14 cellular contexts compared by ENCODE assay signal in the genomic region with DNA sequence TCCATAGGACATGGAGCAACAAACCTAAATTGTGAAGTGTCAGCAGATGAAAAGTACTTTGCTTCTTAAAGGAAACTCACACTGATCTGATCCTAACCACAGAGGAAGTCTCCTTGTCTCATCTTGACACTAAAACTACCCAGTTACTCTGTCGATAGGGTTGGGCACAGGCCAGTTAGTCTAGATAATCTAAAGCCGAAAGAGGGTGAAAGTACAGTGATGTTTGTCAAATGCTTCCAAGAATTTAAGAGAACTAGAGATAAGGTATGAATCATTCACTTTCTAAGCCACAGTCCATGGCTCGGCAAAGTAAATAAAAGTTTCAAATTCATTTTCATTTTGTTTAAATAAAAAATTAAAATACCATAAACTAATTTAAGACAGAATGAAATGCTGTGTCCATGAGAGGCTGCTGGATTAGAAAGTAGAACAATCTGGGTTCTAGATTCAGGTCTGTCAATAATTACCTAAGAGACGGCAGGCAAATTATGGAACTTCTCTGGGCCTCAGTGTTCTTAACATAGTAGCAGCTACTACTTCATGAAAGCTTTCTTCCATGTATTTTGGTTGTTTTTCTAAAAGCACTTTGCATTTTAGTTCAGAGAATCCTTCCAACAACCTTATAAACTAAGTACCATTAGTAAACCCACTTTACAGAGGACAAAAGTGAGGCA.
DNase-seq lines count a peak whose midpoint lies in the region; ATAC-seq, FAIRE-seq and TF ChIP-seq lines count a peak whose summit lies in the region.
"Had no signal": no experiment of that assay in that cellular context is flagged by ENCODE, and none has a peak within 500 bp of the region (broad histone marks: within the 10 kb centered on the region; RNA-seq: fewer than 3 reads in every experiment).

No MANE protein-coding gene starts in this region.

- H3K27me3 ChIP-seq in brain microvascular endothelial cell (replicated peaks): no peaks in the 10 kb centered on the region
- 0 out of 5 replicates have a peak, but pooled peaks cover 0 to 4% of the 10 kb centered on the region in 2 experiments for H3K27me3 ChIP-seq in HepG2 (ENCODE audit: control insufficient read depth in 1 of 2, insufficient read depth in 2 of 2, low read length in 2 of 2)
- H3K27me3 ChIP-seq in upper lobe of right lung: no peaks in the 10 kb centered on the region
- H3K27me3 ChIP-seq: esophagus squamous epithelium had no signal

- no peak overlapping the region for H2AFZ ChIP-seq in HepG2 (ENCODE audit: low read length)

- peak; percentile 35; the same call in 2 of the 3 replicates for ATAC-seq in HepG2
- ATAC-seq in GM18502 (IDR thresholded peaks at IDR 0.05; ENCODE audit: poor library complexity, unreplicated experiment): no peak
- ATAC-seq in upper lobe of right lung: no peak
- ATAC-seq: activated naive CD8-positive, alpha-beta T cell treated with anti-CD3 and anti-CD28 coated beads, Interleukin-2, amount 50 U/mL, for 24 hours had no signal

- no peaks in the 10 kb centered on the region for H4K20me1 ChIP-seq in HepG2 (ENCODE audit: insufficient read depth, low read length)

- TF ChIP-seq POLR2A in HepG2 (IDR thresholded peaks at IDR 0.05; ENCODE audit: insufficient read depth in 1 of 2, low read depth in 2 of 2, low read length in 2 of 2): no peak

- H3K79me2 ChIP-seq in HepG2 (ENCODE audit: insufficient read depth, low read length): no peaks in the 10 kb centered on the region

- no peak for TF ChIP-seq EP300 in HepG2 (IDR thresholded peaks at IDR 0.05; ENCODE audit: low read depth in 2 of 2, low read length in 2 of 2)
- no peak for TF ChIP-seq EP300 in HepG2 (CRISPR knock-in tag; IDR thresholded peaks at IDR 0.05; ENCODE audit: borderline replicate concordance)

- H3K4me1 ChIP-seq in HepG2 (ENCODE audit: insufficient read depth, low read length) (peaks cover 4% of the 10 kb centered on the region), upper lobe of right lung (no peaks in the 10 kb centered on the region)
- H3K4me1 ChIP-seq: esophagus squamous epithelium had no signal

- no peak for TF ChIP-seq RAD21 in HepG2 (CRISPR knock-in tag; IDR thresholded peaks at IDR 0.05)

- WGBS in HepG2 (ENCODE audit: low lambda C conversion rate): 0% methylated on average over 4 of the region's 4 CpGs

- peak; percentile 24 for DNase-seq in AG08395 (ENCODE audit: low spot score)
- peak; percentile 23 for DNase-seq in KG1 (lab: John Stamatoyannopoulos, UW)
- peak; percentile 91 for DNase-seq in brain microvascular endothelial cell
- peak; percentile 2 for DNase-seq in HepG2 (ENCODE audit: low spot score)
- DNase-seq in NCI-H82 treated with DMSO at 0.1 percent for 48 hours (lab: John Stamatoyannopoulos, UW; ENCODE audit: unreplicated experiment): no peak
- no peak for DNase-seq in GM10266 (ENCODE audit: extremely low spot score)
- no peak for DNase-seq in upper lobe of right lung
- DNase-seq: activated CD8-positive, alpha-beta memory T cell treated with anti-CD3 and anti-CD28 coated beads for 24 hours; activated naive CD8-positive, alpha-beta T cell treated with anti-CD3 and anti-CD28 coated beads, Interleukin-2, amount 50 U/mL, for 24 hours; esophagus squamous epithelium; NCI-H2171 had no signal

- H3K9me3 ChIP-seq in HepG2 (ENCODE audit: low read length): no peaks in the 10 kb centered on the region
- peaks cover 5% of the 10 kb centered on the region for H3K9me3 ChIP-seq in upper lobe of right lung
- H3K9me3 ChIP-seq: esophagus squamous epithelium had no signal

- no peak overlapping the region for H3K9ac ChIP-seq in HepG2 (ENCODE audit: insufficient read depth, low read depth, low read length)

- H3K27ac ChIP-seq in brain microvascular endothelial cell: peak overlapping the region; percentile 61
- H3K27ac ChIP-seq in HepG2 (ENCODE audit: extremely low read length, insufficient read depth, low read length): no peak overlapping the region
- no peak overlapping the region for H3K27ac ChIP-seq in upper lobe of right lung
- H3K27ac ChIP-seq: esophagus squamous epithelium, HL-60 had no signal

- BruUV-seq in HepG2 (replicated peaks; lab: Mats Ljungman, UMichigan): no TSS peak

- H3K36me3 ChIP-seq in brain microvascular endothelial cell (replicated peaks) (no peaks in the 10 kb centered on the region), HepG2 (replicated peaks in 1 of 2; ENCODE audit: control insufficient read depth in 1 of 2, insufficient read depth in 2 of 2, low read length in 2 of 2) (no peaks in the 10 kb centered on the region), upper lobe of right lung (no peaks in the 10 kb centered on the region)
- H3K36me3 ChIP-seq: esophagus squamous epithelium had no signal

- no peak for FAIRE-seq in HepG2 (lab: Jason Lieb, UNC)

- H3K4me2 ChIP-seq in HepG2 (ENCODE audit: low read depth, low read length): peak overlapping the region; percentile 12; the same call in 1 of the 2 replicates

- H3K4me3 ChIP-seq in brain microvascular endothelial cell (ENCODE audit: low read depth, low read length) (no peak overlapping the region), HepG2 (replicated peaks in 1 of 3; ENCODE audit: insufficient read depth in 1 of 3, low read depth in 2 of 3, low read length in 3 of 3) (no peak overlapping the region), upper lobe of right lung (no peak overlapping the region)
- H3K4me3 ChIP-seq: lung had no signal

- CTCF ChIA-PET in HepG2 (lab: Yijun Ruan, JAX; ENCODE audit: low intra/inter-chr PET ratio, low total read pairs): no interaction called here

- TF ChIP-seq CTCF in brain microvascular endothelial cell (IDR thresholded peaks at IDR 0.05; ENCODE audit: low read depth, low read length, missing control alignments) (no peak), HepG2 (CRISPR knock-in tag; IDR thresholded peaks at IDR 0.05) (no peak), GM10266 (IDR thresholded peaks at IDR 0.05; ENCODE audit: control insufficient read depth, insufficient read depth, low read depth, missing control alignments) (no peak), upper lobe of right lung (IDR thresholded peaks at IDR 0.05) (no peak)

- intact Hi-C loops in HepG2 (cut with micrococcal nuclease; ENCODE audit: unreplicated experiment): no loop called here
- intact Hi-C loops in upper lobe of right lung (cut with DNase I): no loop called here

- POLR2A ChIA-PET in HepG2 (lab: Yijun Ruan, JAX): no interaction called here

- in situ Hi-C loops in brain microvascular endothelial cell (cut with HindIII; ENCODE audit: low pct_ligation_motif_present, low sequenced_read_pairs) (no loop called here), HepG2 (cut with HindIII; ENCODE audit: extremely low pct_ligation_motif_present, low pct_unique_long_range_greater_than_20kb) (no loop called here)

TF ChIP-seq in HepG2, 621 proteins besides CTCF, POLR2A, EP300 and RAD21:
- TF ChIP-seq, protein P1, sequence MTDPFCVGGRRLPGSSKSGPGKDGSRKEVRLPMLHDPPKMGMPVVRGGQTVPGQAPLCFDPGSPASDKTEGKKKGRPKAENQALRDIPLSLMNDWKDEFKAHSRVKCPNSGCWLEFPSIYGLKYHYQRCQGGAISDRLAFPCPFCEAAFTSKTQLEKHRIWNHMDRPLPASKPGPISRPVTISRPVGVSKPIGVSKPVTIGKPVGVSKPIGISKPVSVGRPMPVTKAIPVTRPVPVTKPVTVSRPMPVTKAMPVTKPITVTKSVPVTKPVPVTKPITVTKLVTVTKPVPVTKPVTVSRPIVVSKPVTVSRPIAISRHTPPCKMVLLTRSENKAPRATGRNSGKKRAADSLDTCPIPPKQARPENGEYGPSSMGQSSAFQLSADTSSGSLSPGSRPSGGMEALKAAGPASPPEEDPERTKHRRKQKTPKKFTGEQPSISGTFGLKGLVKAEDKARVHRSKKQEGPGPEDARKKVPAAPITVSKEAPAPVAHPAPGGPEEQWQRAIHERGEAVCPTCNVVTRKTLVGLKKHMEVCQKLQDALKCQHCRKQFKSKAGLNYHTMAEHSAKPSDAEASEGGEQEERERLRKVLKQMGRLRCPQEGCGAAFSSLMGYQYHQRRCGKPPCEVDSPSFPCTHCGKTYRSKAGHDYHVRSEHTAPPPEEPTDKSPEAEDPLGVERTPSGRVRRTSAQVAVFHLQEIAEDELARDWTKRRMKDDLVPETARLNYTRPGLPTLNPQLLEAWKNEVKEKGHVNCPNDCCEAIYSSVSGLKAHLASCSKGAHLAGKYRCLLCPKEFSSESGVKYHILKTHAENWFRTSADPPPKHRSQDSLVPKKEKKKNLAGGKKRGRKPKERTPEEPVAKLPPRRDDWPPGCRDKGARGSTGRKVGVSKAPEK (CRISPR knock-in tag; IDR thresholded peaks at IDR 0.05; ENCODE audit: borderline replicate concordance): no peak
- TF ChIP-seq TEAD3 (CRISPR knock-in tag; optimal IDR thresholded peaks at IDR 0.05; ENCODE audit: borderline replicate concordance) (no peak), RBAK (CRISPR knock-in tag; IDR thresholded peaks at IDR 0.05) (no peak), ZNF629 (CRISPR knock-in tag; conservative IDR thresholded peaks at IDR 0.05) (0 out of 2 replicates have a peak, but pooled peaks have one; percentile 42)
- TF ChIP-seq, protein P2, sequence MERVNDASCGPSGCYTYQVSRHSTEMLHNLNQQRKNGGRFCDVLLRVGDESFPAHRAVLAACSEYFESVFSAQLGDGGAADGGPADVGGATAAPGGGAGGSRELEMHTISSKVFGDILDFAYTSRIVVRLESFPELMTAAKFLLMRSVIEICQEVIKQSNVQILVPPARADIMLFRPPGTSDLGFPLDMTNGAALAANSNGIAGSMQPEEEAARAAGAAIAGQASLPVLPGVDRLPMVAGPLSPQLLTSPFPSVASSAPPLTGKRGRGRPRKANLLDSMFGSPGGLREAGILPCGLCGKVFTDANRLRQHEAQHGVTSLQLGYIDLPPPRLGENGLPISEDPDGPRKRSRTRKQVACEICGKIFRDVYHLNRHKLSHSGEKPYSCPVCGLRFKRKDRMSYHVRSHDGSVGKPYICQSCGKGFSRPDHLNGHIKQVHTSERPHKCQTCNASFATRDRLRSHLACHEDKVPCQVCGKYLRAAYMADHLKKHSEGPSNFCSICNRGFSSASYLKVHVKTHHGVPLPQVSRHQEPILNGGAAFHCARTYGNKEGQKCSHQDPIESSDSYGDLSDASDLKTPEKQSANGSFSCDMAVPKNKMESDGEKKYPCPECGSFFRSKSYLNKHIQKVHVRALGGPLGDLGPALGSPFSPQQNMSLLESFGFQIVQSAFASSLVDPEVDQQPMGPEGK (CRISPR knock-in tag; IDR thresholded peaks at IDR 0.05): no peak

Comparison
In these comparisons a context has a peak if more than half of its experiments do, and no peak if none do; other contexts are left out.
1. DNase-seq: peak in AG08395 (single experiment), KG1 (single experiment), brain microvascular endothelial cell (single experiment) and HepG2 (single experiment); none in NCI-H82 treated with DMSO at 0.1 percent for 48 hours (single experiment), GM10266 (single experiment) and upper lobe of right lung (single experiment).